Comparison of ENCODE assay signal across 1 cellular context in the genomic region with DNA sequence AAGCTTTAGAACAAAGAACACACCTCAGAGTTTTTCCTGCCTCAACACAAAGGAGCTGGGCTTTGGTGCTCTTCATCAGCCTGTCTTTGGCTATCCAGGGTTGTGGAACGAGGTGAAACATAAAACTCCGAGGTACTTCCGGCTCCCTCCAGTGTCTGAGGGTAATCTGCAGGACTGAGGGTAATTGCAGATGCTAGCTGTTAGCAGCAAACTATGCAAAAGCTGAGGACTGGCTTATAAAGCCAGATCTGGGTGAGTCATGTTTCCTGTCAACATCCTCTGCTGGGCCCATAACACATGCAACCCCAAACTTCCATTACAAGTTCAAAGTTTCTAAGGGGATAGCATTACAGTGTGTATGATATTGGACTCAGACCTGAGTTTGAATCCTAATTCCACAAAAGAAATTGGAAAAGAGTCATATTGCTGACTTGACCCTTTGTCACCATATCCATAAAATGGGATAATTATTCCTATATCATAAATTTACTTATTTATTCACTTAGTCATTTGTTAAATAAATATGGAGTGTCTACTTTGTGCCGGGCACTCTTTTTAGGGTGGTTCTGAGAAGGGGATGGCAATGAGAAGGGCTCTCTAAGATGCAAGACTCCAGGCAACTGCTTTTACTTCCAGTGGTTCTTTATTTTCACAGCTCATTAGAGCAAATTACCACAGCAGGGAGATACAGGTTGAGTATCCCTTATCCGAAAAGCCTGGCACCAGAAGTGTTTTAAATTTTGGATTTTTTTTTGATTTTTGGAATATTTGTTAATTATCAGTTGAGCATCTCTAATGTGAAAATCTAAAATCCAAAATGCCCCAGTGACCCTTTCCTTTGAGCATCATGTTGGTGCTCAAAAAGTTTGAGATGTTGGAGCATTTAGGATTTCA.
TF ChIP-seq lines count a peak whose summit lies in the region.

No MANE protein-coding gene starts in this region.

TF ChIP-seq in IMR-90, 13 proteins besides CTCF, POLR2A, EP300 and RAD21:
- peak; percentile 26; the same call in 1 of the 2 replicates for TF ChIP-seq SMC3 (IDR thresholded peaks at IDR 0.05; ENCODE audit: low read depth, low read length)
- peak; percentile 60 for TF ChIP-seq MAFK (IDR thresholded peaks at IDR 0.05; ENCODE audit: low read depth, low read length)
- TF ChIP-seq CEBPB (IDR thresholded peaks at IDR 0.05; ENCODE audit: low read depth, low read length) = 0 out of 2 replicates have a peak, but pooled peaks have one; percentile 18
- no peak for TF ChIP-seq NFE2L2 (IDR thresholded peaks at IDR 0.05; ENCODE audit: low read depth, low read length)
- peak; percentile 38; the same call in 1 of the 2 replicates for TF ChIP-seq BHLHE40 (IDR thresholded peaks at IDR 0.05; ENCODE audit: low read depth, low read length)
- TF ChIP-seq MXI1 (IDR thresholded peaks at IDR 0.05; ENCODE audit: borderline replicate concordance, low read depth, low read length) = peak; percentile 64; the same call in 1 of the 2 replicates
- no peak; the same call in 1 of the 2 replicates for TF ChIP-seq RFX5 (IDR thresholded peaks at IDR 0.05; ENCODE audit: low read depth, low read length)
- TF ChIP-seq FOS (IDR thresholded peaks at IDR 0.05; ENCODE audit: low read depth, low read length) = peak; percentile 80
